In the genomic region with DNA sequence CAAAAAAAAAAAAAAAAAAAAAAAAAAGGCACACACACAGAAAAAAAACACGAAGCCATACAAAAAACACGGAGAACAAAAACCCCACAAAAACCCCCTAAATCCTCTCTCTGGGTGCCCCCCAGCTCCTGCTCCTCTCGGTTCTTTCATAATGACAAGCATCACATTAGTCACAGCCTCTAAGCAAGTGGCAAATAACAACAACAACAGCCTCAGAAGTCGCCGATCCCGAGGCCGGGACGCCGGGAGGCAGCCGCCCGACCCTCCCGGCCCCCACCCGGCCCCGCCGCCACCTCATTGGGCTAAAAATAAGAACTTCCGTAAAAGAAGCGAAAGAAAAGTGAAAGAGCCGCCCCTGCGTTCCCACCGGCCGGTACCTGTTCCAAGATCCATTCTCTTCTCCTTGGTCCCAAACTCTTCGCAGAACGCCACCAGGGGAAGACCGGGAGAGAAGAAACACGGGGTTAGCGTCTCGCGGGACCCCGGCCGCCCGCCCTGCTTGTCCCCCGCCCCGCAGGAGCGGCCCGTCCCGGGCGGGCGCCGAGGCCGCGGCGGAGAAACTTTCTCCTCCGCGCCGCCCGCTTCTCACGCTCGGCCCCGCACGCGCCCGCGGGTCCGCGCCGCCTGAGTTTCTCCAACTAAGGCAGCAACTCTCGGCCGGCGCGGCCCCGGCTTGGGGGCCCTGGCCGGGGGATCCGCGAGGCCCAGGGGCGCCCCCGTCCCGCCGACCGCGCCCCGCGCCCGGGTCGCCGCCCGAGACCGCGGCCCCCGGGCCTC, we compare ENCODE assay signal across 8 cellular contexts.
DNase-seq lines count a peak whose midpoint lies in the region; ATAC-seq and TF ChIP-seq lines count a peak whose summit lies in the region.

No MANE protein-coding gene starts in this region.

- peak overlapping the region; percentile 74 to 93 (median 82) for H3K4me3 ChIP-seq in BLaER1 treated with 17β-estradiol and CSF1 and Interleukin-3, amounts not matched to agents 10 nM and 100 nM
- H3K4me3 ChIP-seq in esophagus muscularis mucosa (peak overlapping the region; percentile 72 to 92 (median 83)), neutrophil (ENCODE audit: low read depth in 1 of 2, low read length in 1 of 2) (peak overlapping the region; percentile 76 to 77)

- TF ChIP-seq POLR2A in esophagus muscularis mucosa (IDR thresholded peaks at IDR 0.05; ENCODE audit: low read depth): no peak

- intact Hi-C loops in esophagus muscularis mucosa (cut with DNase I) (no loop called here), posterior vena cava (cut with DNase I) (loop anchor here in 1 of 2 donors (10.0 kb wide), 1 partner anchor 179 kb away; no protein-coding TSS in a partner anchor)

- no peaks in the 10 kb centered on the region for H3K36me3 ChIP-seq in BLaER1 treated with 17β-estradiol and CSF1 and Interleukin-3, amounts not matched to agents 10 nM and 100 nM
- H3K36me3 ChIP-seq in esophagus muscularis mucosa (no peaks in the 10 kb centered on the region), neutrophil (no peaks in the 10 kb centered on the region)

- DNase-seq in NCI-H1105 treated with DMSO at 0.1 percent for 48 hours (lab: John Stamatoyannopoulos, UW) (peak; percentile 33), esophagus muscularis mucosa (ENCODE audit: extremely low spot score) (no peak), posterior vena cava (ENCODE audit: low spot score) (no peak)
- DNase-seq in activated CD8-positive, alpha-beta memory T cell treated with anti-CD3 and anti-CD28 coated beads for 4 hours (ENCODE audit: low read depth in 2 of 2): peak; percentile 12 to 13

- H3K4me1 ChIP-seq in BLaER1 treated with 17β-estradiol and CSF1 and Interleukin-3, amounts not matched to agents 10 nM and 100 nM: peaks cover 37 to 53% (median 48%) of the 10 kb centered on the region in 10 experiments
- H3K4me1 ChIP-seq in esophagus muscularis mucosa (peaks cover 59 to 65% (median 62%) of the 10 kb centered on the region in 4 donors), neutrophil (ENCODE audit: control insufficient read depth in 1 of 2, insufficient read depth in 1 of 2, low read depth in 1 of 2, low read length in 1 of 2) (peaks cover 33 to 43% of the 10 kb centered on the region in 2 experiments)

- WGBS in esophagus muscularis mucosa: 1% methylated on average over 10 of the region's 79 CpGs

- TF ChIP-seq CTCF in esophagus muscularis mucosa (IDR thresholded peaks at IDR 0.05) (no peak), neutrophil (IDR thresholded peaks at IDR 0.05) (no peak)

- TF ChIP-seq EP300 in esophagus muscularis mucosa (IDR thresholded peaks at IDR 0.05): no peak

- H3K9ac ChIP-seq in BLaER1 treated with 17β-estradiol and CSF1 and Interleukin-3, amounts not matched to agents 10 nM and 100 nM: peak overlapping the region; percentile 66 to 86 (median 79)

- ATAC-seq in GM21360 (IDR thresholded peaks at IDR 0.05; ENCODE audit: unreplicated experiment) (peak; percentile 17), HG02970 (IDR thresholded peaks at IDR 0.05; ENCODE audit: low FRiP score, unreplicated experiment) (no peak)

- peaks cover 0 to 16% (median 5%) of the 10 kb centered on the region in 11 experiments; a peak in 8 of 22 replicates for H4K20me1 ChIP-seq in BLaER1 treated with 17β-estradiol and CSF1 and Interleukin-3, amounts not matched to agents 10 nM and 100 nM

- peak overlapping the region in 10 of 11 experiments; percentile 36 to 71 (median 65); a peak in 20 of 22 replicates for H3K27ac ChIP-seq in BLaER1 treated with 17β-estradiol and CSF1 and Interleukin-3, amounts not matched to agents 10 nM and 100 nM
- H3K27ac ChIP-seq in esophagus muscularis mucosa (replicated peaks in 1 of 4) (peak overlapping the region; percentile 93 to 97 (median 94)), neutrophil (peak overlapping the region; percentile 95)

- H3K4me2 ChIP-seq in BLaER1 treated with 17β-estradiol and CSF1 and Interleukin-3, amounts not matched to agents 10 nM and 100 nM: peak overlapping the region; percentile 86 to 99 (median 94)

- no peaks in the 10 kb centered on the region for H3K9me3 ChIP-seq in BLaER1 treated with 17β-estradiol and CSF1 and Interleukin-3, amounts not matched to agents 10 nM and 100 nM (replicated peaks in 1 of 11)
- no peaks in the 10 kb centered on the region for H3K9me3 ChIP-seq in esophagus muscularis mucosa
- no peaks in the 10 kb centered on the region for H3K9me3 ChIP-seq in neutrophil

- peaks cover 7 to 33% (median 15%) of the 10 kb centered on the region in 11 experiments for H3K27me3 ChIP-seq in BLaER1 treated with 17β-estradiol and CSF1 and Interleukin-3, amounts not matched to agents 10 nM and 100 nM
- H3K27me3 ChIP-seq in esophagus muscularis mucosa: no peaks in the 10 kb centered on the region
- H3K27me3 ChIP-seq in neutrophil: peaks cover 29% of the 10 kb centered on the region

Comparison
In these comparisons a context has a peak if more than half of its experiments do, and no peak if none do; other contexts are left out.
1. DNase-seq: peak in NCI-H1105 treated with DMSO at 0.1 percent for 48 hours (single experiment) and activated CD8-positive, alpha-beta memory T cell treated with anti-CD3 and anti-CD28 coated beads for 4 hours (2 of 2); none in esophagus muscularis mucosa (single experiment) and posterior vena cava (single experiment).
2. Peak in every context shown above with its lines, with median percentiles within 50 percentile points of each other: H3K27ac ChIP-seq and H3K4me3 ChIP-seq.